25 cellular contexts compared by ENCODE assay signal in genomic region chr3:39515681-39516441, GRCh38. TPM values are rescaled to one million over a fixed set of nuclear protein-coding genes. Genes with fewer than 3 reads are reported as not detected.
"Had no signal": no experiment of that assay in that cellular context is flagged by ENCODE, and none has a peak within 500 bp of the region (broad histone marks: within the 10 kb centered on the region; RNA-seq: fewer than 3 reads in every experiment).

No MANE protein-coding gene starts in this region.

- H3K4me1 ChIP-seq: adrenal gland, stomach, suprapubic skin, tibial nerve had no signal

- DNase-seq: activated CD4-positive, alpha-beta T cell treated with anti-CD3 and anti-CD28 coated beads, Interleukin-2, amount 50 U/mL, for 4 hours; activated CD8-positive, alpha-beta memory T cell treated with anti-CD3 and anti-CD28 coated beads, Interleukin-2, amount 50 U/mL, for 48 hours; activated naive CD4-positive, alpha-beta T cell; activated T-cell treated with anti-CD3 and anti-CD28 coated beads, Interleukin-2, amount 50 U/mL, for 4 hours; adrenal gland; effector memory CD4-positive, alpha-beta T cell; hippocampal formation; islet precursor cell; left cardiac atrium; small intestine; stimulated activated CD4-positive, alpha-beta T cell treated with anti-CD3 and anti-CD28 coated beads, Interleukin-2, amount 100 ng/mL, for 24 hours; stomach; T-helper 9 cell had no signal

- H3K4me1 Mint-ChIP-seq: central memory CD8-positive, alpha-beta T cell; nephron; stimulated activated memory B cell treated with anti-CD40 and anti-IgM and Interleukin-4, amounts not matched to agents 10 μg/mL and 1 μg/mL and 100 μg/mL, for 72 hours had no signal

- H3K9me3 Mint-ChIP-seq: activated T-cell treated with anti-CD3 and anti-CD28 coated beads, Interleukin-2, amount 50 U/mL, for 4 hours; activated T-helper 2 cell treated with anti-CD3 and anti-CD28 coated beads, Interferon-gamma antibody, Interleukin-2, Interleukin-4, amounts not matched to agents 10 μg/mL and 5 μg/mL and 100 μg/mL, durations not matched to agents 14 hours and 24 hours and 36 hours; central memory CD8-positive, alpha-beta T cell; nephron; stimulated activated memory B cell treated with anti-CD40 and anti-IgM and Interleukin-4, amounts not matched to agents 10 μg/mL and 1 μg/mL and 100 μg/mL, for 72 hours had no signal

- H3K27ac ChIP-seq: adrenal gland, stomach, suprapubic skin, tibial nerve had no signal

- H3K27me3 ChIP-seq: adrenal gland, stomach, suprapubic skin, tibial nerve had no signal

- H3K9me3 ChIP-seq: adrenal gland, stomach, suprapubic skin, tibial nerve had no signal

- H3K4me3 Mint-ChIP-seq: activated naive CD8-positive, alpha-beta T cell; activated T-cell treated with anti-CD3 and anti-CD28 coated beads, Interleukin-2, amount 50 U/mL, for 4 hours; central memory CD8-positive, alpha-beta T cell; nephron; stimulated activated memory B cell treated with anti-CD40 and anti-IgM and Interleukin-4, amounts not matched to agents 10 μg/mL and 1 μg/mL and 100 μg/mL, for 72 hours had no signal

- H3K27ac Mint-ChIP-seq: activated naive CD8-positive, alpha-beta T cell; activated T-helper 2 cell treated with anti-CD3 and anti-CD28 coated beads, Interferon-gamma antibody, Interleukin-2, Interleukin-4, amounts not matched to agents 10 μg/mL and 5 μg/mL and 100 μg/mL, durations not matched to agents 14 hours and 24 hours and 36 hours; nephron; stimulated activated memory B cell treated with anti-CD40 and anti-IgM and Interleukin-4, amounts not matched to agents 10 μg/mL and 1 μg/mL and 100 μg/mL, for 72 hours had no signal

- H3K36me3 Mint-ChIP-seq: activated naive CD8-positive, alpha-beta T cell; stimulated activated memory B cell treated with anti-CD40 and anti-IgM and Interleukin-4, amounts not matched to agents 10 μg/mL and 1 μg/mL and 100 μg/mL, for 72 hours had no signal

- H3K4me3 ChIP-seq: adrenal gland, stomach, suprapubic skin, tibial nerve had no signal

- H3K36me3 ChIP-seq: adrenal gland, stomach, suprapubic skin, tibial nerve had no signal

RNA-seq across cellular contexts. Expression of gene MOBP, which starts 48.4 kb away (rescaled TPM):
- total RNA-seq: activated CD8-positive, alpha-beta memory T cell treated with anti-CD3 and anti-CD28 coated beads for 36 hours; activated T-cell treated with anti-CD3 and anti-CD28 coated beads, Interleukin-2, amount 50 U/mL, for 4 hours; activated T-helper 2 cell treated with anti-CD3 and anti-CD28 coated beads, Interferon-gamma antibody, Interleukin-2, Interleukin-4, amounts not matched to agents 10 μg/mL and 5 μg/mL and 100 μg/mL, durations not matched to agents 14 hours and 24 hours and 36 hours; esophagus mucosa; liver; myocyte; renal cortical epithelial cell; suprapubic skin had no signal
